Comparison of ENCODE assay signal across 1 cellular context in genomic region chr20:10297684-10298240, GRCh38.
TF ChIP-seq lines count a peak whose summit lies in the region.

No MANE protein-coding gene starts in this region.

TF ChIP-seq in IMR-90, 13 proteins besides CTCF, POLR2A, EP300 and RAD21 (continued from another document):
- no peak for TF ChIP-seq MAZ (IDR thresholded peaks at IDR 0.05; ENCODE audit: borderline replicate concordance, low read depth, low read length)
- TF ChIP-seq FOS (IDR thresholded peaks at IDR 0.05; ENCODE audit: low read depth, low read length): no peak
- no peak for TF ChIP-seq MXI1 (IDR thresholded peaks at IDR 0.05; ENCODE audit: borderline replicate concordance, low read depth, low read length)
- TF ChIP-seq NFE2L2 (IDR thresholded peaks at IDR 0.05; ENCODE audit: low read depth, low read length): no peak
- no peak for TF ChIP-seq CHD1 (IDR thresholded peaks at IDR 0.05; ENCODE audit: low read depth, low read length)
- TF ChIP-seq BHLHE40 (IDR thresholded peaks at IDR 0.05; ENCODE audit: low read depth, low read length): no peak
- TF ChIP-seq SMC3 (IDR thresholded peaks at IDR 0.05; ENCODE audit: low read depth, low read length): no peak
- TF ChIP-seq RFX5 (IDR thresholded peaks at IDR 0.05; ENCODE audit: low read depth, low read length): no peak
- TF ChIP-seq MAFK (IDR thresholded peaks at IDR 0.05; ENCODE audit: low read depth, low read length): no peak
- no peak for TF ChIP-seq RCOR1 (IDR thresholded peaks at IDR 0.05; ENCODE audit: insufficient replicate concordance, low read length)
- no peak for TF ChIP-seq USF2 (IDR thresholded peaks at IDR 0.05; ENCODE audit: low read depth, low read length)
- no peak for TF ChIP-seq ELK1 (IDR thresholded peaks at IDR 0.05; ENCODE audit: borderline replicate concordance, low read depth, low read length)
